In genomic region chr1:156543066-156543465, GRCh38 we compare ENCODE assay signal across 24 cellular contexts. TPM values are rescaled to one million over a fixed set of nuclear protein-coding genes. Genes with fewer than 3 reads are reported as not detected.
DNase-seq lines count a peak whose midpoint lies in the region; FAIRE-seq and TF ChIP-seq lines count a peak whose summit lies in the region.
"Had no signal": no experiment of that assay in that cellular context is flagged by ENCODE, and none has a peak within 500 bp of the region (broad histone marks: within the 10 kb centered on the region; RNA-seq: fewer than 3 reads in every experiment).

No MANE protein-coding gene starts in this region.

- no peaks in the 10 kb centered on the region for H3K27me3 ChIP-seq in BLaER1 treated with 17β-estradiol and CSF1 and Interleukin-3, amounts not matched to agents 10 nM and 100 nM
- H3K27me3 ChIP-seq in endothelial cell of umbilical vein (ENCODE audit: control insufficient read depth in 2 of 2, insufficient read depth in 2 of 2, low read length in 2 of 2) (no peaks in the 10 kb centered on the region), parathyroid adenoma (ENCODE audit: control insufficient read depth, insufficient read depth, low read length) (no peaks in the 10 kb centered on the region)
- H3K27me3 ChIP-seq: Peyer's patch had no signal

- TF ChIP-seq POLR2A in endothelial cell of umbilical vein (IDR thresholded peaks at IDR 0.05; ENCODE audit: low read depth, low read length) (no peak), GM12891 (IDR thresholded peaks at IDR 0.05; ENCODE audit: low read depth, low read length) (no peak)

- H3K36me3 ChIP-seq in BLaER1 treated with 17β-estradiol and CSF1 and Interleukin-3, amounts not matched to agents 10 nM and 100 nM, result peaks cover 0 to 100% (median 94%) of the 10 kb centered on the region in 11 experiments; a peak in 18 of 22 replicates
- H3K36me3 ChIP-seq in endothelial cell of umbilical vein (ENCODE audit: control insufficient read depth in 2 of 2, extremely low read depth in 1 of 2, insufficient read depth in 2 of 2, low read length in 2 of 2) (peaks cover 9 to 15% of the 10 kb centered on the region in 2 experiments), parathyroid adenoma (ENCODE audit: control insufficient read depth, insufficient read depth, low read length) (no peaks in the 10 kb centered on the region)
- H3K36me3 ChIP-seq: Peyer's patch had no signal

- H3K27ac ChIP-seq in BLaER1 treated with 17β-estradiol and CSF1 and Interleukin-3, amounts not matched to agents 10 nM and 100 nM, result peak overlapping the region in 6 of 11 experiments; percentile 2 to 54 (median 44); a peak in 10 of 22 replicates
- no peak overlapping the region for H3K27ac ChIP-seq in endothelial cell of umbilical vein (ENCODE audit: insufficient read depth, low read depth, low read length)
- no peak overlapping the region for H3K27ac ChIP-seq in parathyroid adenoma
- H3K27ac ChIP-seq: KMS-11, Peyer's patch had no signal

- H3K9ac ChIP-seq in BLaER1 treated with 17β-estradiol and CSF1 and Interleukin-3, amounts not matched to agents 10 nM and 100 nM, result no peak overlapping the region
- H3K9ac ChIP-seq in endothelial cell of umbilical vein (replicated peaks; ENCODE audit: extremely low read depth, insufficient read depth, low read length), result no peak overlapping the region
- H3K9ac ChIP-seq in parathyroid adenoma, result no peak overlapping the region
- H3K9ac ChIP-seq: KMS-11 had no signal

- intact Hi-C loops in endothelial cell of umbilical vein (cut with micrococcal nuclease), result no loop called here

- no peak overlapping the region for H3K4me3 ChIP-seq in BLaER1 treated with 17β-estradiol and CSF1 and Interleukin-3, amounts not matched to agents 10 nM and 100 nM
- H3K4me3 ChIP-seq in endothelial cell of umbilical vein (replicated peaks in 1 of 3; ENCODE audit: insufficient read depth in 1 of 3, low read depth in 1 of 3, low read length in 3 of 3) (no peak overlapping the region), parathyroid adenoma (ENCODE audit: low read depth, low read length) (no peak overlapping the region)
- H3K4me3 ChIP-seq: GM12878, Peyer's patch had no signal

- no peak for FAIRE-seq in endothelial cell of umbilical vein (lab: Jason Lieb, UNC)
- no peak for FAIRE-seq in GM12891 (lab: Jason Lieb, UNC)
- FAIRE-seq: A204.1, GM12878, GM18507, HepG2 had no signal

- no TSS peak for BruUV-seq in endothelial cell of umbilical vein (replicated peaks; lab: Mats Ljungman, UMichigan)

- H4K20me1 ChIP-seq in BLaER1 treated with 17β-estradiol and CSF1 and Interleukin-3, amounts not matched to agents 10 nM and 100 nM, result no peaks in the 10 kb centered on the region
- no peaks in the 10 kb centered on the region for H4K20me1 ChIP-seq in endothelial cell of umbilical vein (replicated peaks; ENCODE audit: control insufficient read depth, extremely low read depth, insufficient read depth, low read length)

- DNase-seq in ELF-1 (ENCODE audit: low read depth, low spot score), result peak; percentile 42
- peak; percentile 55 for DNase-seq in endothelial cell of umbilical vein (ENCODE audit: low read depth, low spot score)
- no peak for DNase-seq in DMS 273 (lab: John Stamatoyannopoulos, UW; ENCODE audit: unreplicated experiment)
- DNase-seq in amygdala (lab: John Stamatoyannopoulos, UW), result no peak
- DNase-seq in GM12891 (ENCODE audit: insufficient read length, low spot score), result no peak
- no peak for DNase-seq in NCI-H2081 treated with DMSO at 0.1 percent for 48 hours (lab: John Stamatoyannopoulos, UW)
- DNase-seq: C1 segment of cervical spinal cord, DND-41, GDM1, GOT3, NCI-H1048, NCI-H146, NCI-H2081, NCI-H524, SHP77 had no signal

- CTCF ChIA-PET in endothelial cell of umbilical vein (lab: Charles Lee), result interaction anchor here (2.5 kb wide), 1 partner anchor 62 kb away, joined by 13 read pairs; no protein-coding TSS in a partner anchor

- H3K79me2 ChIP-seq in endothelial cell of umbilical vein (ENCODE audit: control insufficient read depth, insufficient read depth, low read length), result no peaks in the 10 kb centered on the region
- H3K79me2 ChIP-seq in parathyroid adenoma, result no peaks in the 10 kb centered on the region

- H3K4me2 ChIP-seq in BLaER1 treated with 17β-estradiol and CSF1 and Interleukin-3, amounts not matched to agents 10 nM and 100 nM, result peak overlapping the region in 5 of 11 experiments; percentile 47 to 82 (median 64); a peak in 11 of 22 replicates
- no peak overlapping the region for H3K4me2 ChIP-seq in endothelial cell of umbilical vein (ENCODE audit: insufficient read depth, low read length)
- no peak overlapping the region for H3K4me2 ChIP-seq in parathyroid adenoma (ENCODE audit: low read length)
- H3K4me2 ChIP-seq: KMS-11 had no signal

- no peaks in the 10 kb centered on the region for H3K9me3 ChIP-seq in BLaER1 treated with 17β-estradiol and CSF1 and Interleukin-3, amounts not matched to agents 10 nM and 100 nM (replicated peaks in 1 of 11)
- H3K9me3 ChIP-seq in endothelial cell of umbilical vein (replicated peaks; ENCODE audit: control insufficient read depth, insufficient read depth, low read length) (no peaks in the 10 kb centered on the region), parathyroid adenoma (ENCODE audit: control insufficient read depth, low read length) (no peaks in the 10 kb centered on the region)
- H3K9me3 ChIP-seq: Peyer's patch had no signal

- POLR2A ChIA-PET in endothelial cell of umbilical vein (lab: Charles Lee), result no interaction called here

- no peaks in the 10 kb centered on the region for H3K9me1 ChIP-seq in endothelial cell of umbilical vein (replicated peaks; ENCODE audit: control insufficient read depth, extremely low read depth, insufficient read depth, low read length)

- TF ChIP-seq CTCF in endothelial cell of umbilical vein (IDR thresholded peaks at IDR 0.05; ENCODE audit: extremely low read depth in 1 of 2, insufficient read depth in 1 of 2, low read depth in 1 of 2, low read length in 2 of 2) (no peak), parathyroid adenoma (IDR thresholded peaks at IDR 0.05) (no peak)

- no peak overlapping the region for H2AFZ ChIP-seq in endothelial cell of umbilical vein (ENCODE audit: low read depth, low read length)
- H2AFZ ChIP-seq in parathyroid adenoma, result peak overlapping the region; percentile 38

- H3K4me1 ChIP-seq in BLaER1 treated with 17β-estradiol and CSF1 and Interleukin-3, amounts not matched to agents 10 nM and 100 nM, result peaks cover 9 to 65% (median 29%) of the 10 kb centered on the region in 10 experiments; a peak in 17 of 20 replicates
- H3K4me1 ChIP-seq in endothelial cell of umbilical vein (ENCODE audit: control insufficient read depth, extremely low read depth, insufficient read depth, low read length) (no peaks in the 10 kb centered on the region), parathyroid adenoma (peaks cover 2% of the 10 kb centered on the region)
- H3K4me1 ChIP-seq: Peyer's patch had no signal

- dilution Hi-C loops in endothelial cell of umbilical vein (cut with MboI; ENCODE audit: extremely low pct_ligation_motif_present, low sequenced_read_pairs), result no loop called here

RNA-seq across cellular contexts. Expression of gene IQGAP3, which starts 29.3 kb away (rescaled TPM):
- 48.6 and 60.7 TPM in 2 replicates for total RNA-seq in endothelial cell of umbilical vein
- polyA plus RNA-seq in endothelial cell of umbilical vein, result 28.3 and 30.2 TPM in 2 replicates
- 17.1 and 17.2 TPM in 2 replicates for polyA plus RNA-seq in endothelial cell of umbilical vein (2011; cell fraction: cytosol; rRNA removed)
- polyA plus RNA-seq in endothelial cell of umbilical vein (2011; cell fraction: nucleus; rRNA removed), result 198 and 249 TPM in 2 replicates
- polyA plus RNA-seq in endothelial cell of umbilical vein (2012), result 9.9 and 15.9 TPM in 2 replicates
- 47.2 and 48.6 TPM in 2 replicates for polyA minus RNA-seq in endothelial cell of umbilical vein
- polyA minus RNA-seq in endothelial cell of umbilical vein (2011; cell fraction: cytosol; rRNA and poly(A)+ RNA removed), result 18.8 TPM
- polyA minus RNA-seq in endothelial cell of umbilical vein (2011; cell fraction: nucleus; rRNA and poly(A)+ RNA removed), result 41.1 and 61.1 TPM in 2 replicates
- polyA plus RNA-seq in GM12891 (2012; ENCODE audit: low read depth, missing spikeins), result 5.1 TPM

RNA-seq across cellular contexts. Expression of gene TTC24, which starts 36.5 kb away (rescaled TPM):
- not detected in 2 replicates for total RNA-seq in endothelial cell of umbilical vein
- polyA plus RNA-seq in endothelial cell of umbilical vein, result not detected in 2 replicates
- not detected in 2 replicates for polyA plus RNA-seq in endothelial cell of umbilical vein (2011; cell fraction: cytosol; rRNA removed)
- not detected in 2 replicates for polyA plus RNA-seq in endothelial cell of umbilical vein (2011; cell fraction: nucleus; rRNA removed)
- polyA plus RNA-seq in endothelial cell of umbilical vein (2012), result not detected in 2 replicates
- not detected in 2 replicates for polyA minus RNA-seq in endothelial cell of umbilical vein
- not detected for polyA minus RNA-seq in endothelial cell of umbilical vein (2011; cell fraction: cytosol; rRNA and poly(A)+ RNA removed)
- not detected in 2 replicates for polyA minus RNA-seq in endothelial cell of umbilical vein (2011; cell fraction: nucleus; rRNA and poly(A)+ RNA removed)
- 3.5 TPM for polyA plus RNA-seq in GM12891 (2012; ENCODE audit: low read depth, missing spikeins)
- total RNA-seq: M059J, Peyer's patch had no signal

RNA-seq across cellular contexts. Expression of gene MEF2D, which starts 42.5 kb away (rescaled TPM):
- 52.2 and 57.3 TPM in 2 replicates for total RNA-seq in endothelial cell of umbilical vein
- polyA plus RNA-seq in endothelial cell of umbilical vein, result 45.4 and 55.6 TPM in 2 replicates
- polyA plus RNA-seq in endothelial cell of umbilical vein (2011; cell fraction: cytosol; rRNA removed), result 22.7 and 25.9 TPM in 2 replicates
- polyA plus RNA-seq in endothelial cell of umbilical vein (2011; cell fraction: nucleus; rRNA removed), result 46.5 and 51.0 TPM in 2 replicates
- 22.7 and 25.8 TPM in 2 replicates for polyA plus RNA-seq in endothelial cell of umbilical vein (2012)
- 21.9 and 28.3 TPM in 2 replicates for polyA minus RNA-seq in endothelial cell of umbilical vein
- 18.9 TPM for polyA minus RNA-seq in endothelial cell of umbilical vein (2011; cell fraction: cytosol; rRNA and poly(A)+ RNA removed)
- polyA minus RNA-seq in endothelial cell of umbilical vein (2011; cell fraction: nucleus; rRNA and poly(A)+ RNA removed), result 22.6 and 32.7 TPM in 2 replicates
- 23.8 TPM for polyA plus RNA-seq in GM12891 (2012; ENCODE audit: low read depth, missing spikeins)

RNA-seq across cellular contexts. Expression of gene NAXE, which starts 48.5 kb away (rescaled TPM):
- 74.0 and 76.2 TPM in 2 replicates for total RNA-seq in endothelial cell of umbilical vein
- polyA plus RNA-seq in endothelial cell of umbilical vein, result 187 and 210 TPM in 2 replicates
- polyA plus RNA-seq in endothelial cell of umbilical vein (2011; cell fraction: cytosol; rRNA removed), result 143 and 154 TPM in 2 replicates
- polyA plus RNA-seq in endothelial cell of umbilical vein (2011; cell fraction: nucleus; rRNA removed), result 62.0 and 82.1 TPM in 2 replicates
- 90.9 and 109 TPM in 2 replicates for polyA plus RNA-seq in endothelial cell of umbilical vein (2012)
- 97.8 and 109 TPM in 2 replicates for polyA minus RNA-seq in endothelial cell of umbilical vein
- 91.6 TPM for polyA minus RNA-seq in endothelial cell of umbilical vein (2011; cell fraction: cytosol; rRNA and poly(A)+ RNA removed)
- 26.3 and 33.7 TPM in 2 replicates for polyA minus RNA-seq in endothelial cell of umbilical vein (2011; cell fraction: nucleus; rRNA and poly(A)+ RNA removed)
- polyA plus RNA-seq in GM12891 (2012; ENCODE audit: low read depth, missing spikeins), result 60.1 TPM

RNA-seq across cellular contexts. Expression of gene GPATCH4, which starts 58.2 kb away (rescaled TPM):
- 29.2 and 32.0 TPM in 2 replicates for total RNA-seq in endothelial cell of umbilical vein
- 15.5 and 22.4 TPM in 2 replicates for polyA plus RNA-seq in endothelial cell of umbilical vein
- polyA plus RNA-seq in endothelial cell of umbilical vein (2011; cell fraction: cytosol; rRNA removed), result 30.0 and 42.1 TPM in 2 replicates
- 46.6 and 52.0 TPM in 2 replicates for polyA plus RNA-seq in endothelial cell of umbilical vein (2011; cell fraction: nucleus; rRNA removed)
- polyA plus RNA-seq in endothelial cell of umbilical vein (2012), result 39.0 and 64.5 TPM in 2 replicates
- 38.2 and 48.0 TPM in 2 replicates for polyA minus RNA-seq in endothelial cell of umbilical vein
- 37.6 TPM for polyA minus RNA-seq in endothelial cell of umbilical vein (2011; cell fraction: cytosol; rRNA and poly(A)+ RNA removed)
- 26.2 and 46.5 TPM in 2 replicates for polyA minus RNA-seq in endothelial cell of umbilical vein (2011; cell fraction: nucleus; rRNA and poly(A)+ RNA removed)
- 33.6 TPM for polyA plus RNA-seq in GM12891 (2012; ENCODE audit: low read depth, missing spikeins)

Comparison
In these comparisons a context has a peak if more than half of its experiments do, and no peak if none do; other contexts are left out.
1. H3K27ac ChIP-seq: peak in BLaER1 treated with 17β-estradiol and CSF1 and Interleukin-3, amounts not matched to agents 10 nM and 100 nM (6 of 11); none in endothelial cell of umbilical vein (single experiment) and parathyroid adenoma (single experiment).
2. DNase-seq: peak in ELF-1 (single experiment) and endothelial cell of umbilical vein (single experiment); none in DMS 273 (single experiment), amygdala (0 of 56), GM12891 (single experiment) and NCI-H2081 treated with DMSO at 0.1 percent for 48 hours (single experiment).